In genomic region chr1:146051452-146051852, GRCh38 we compare ENCODE assay signal across 8 cellular contexts. TPM values are rescaled to one million over a fixed set of nuclear protein-coding genes. Genes with fewer than 3 reads are reported as not detected.
DNase-seq lines count a peak whose midpoint lies in the region; ATAC-seq, FAIRE-seq and TF ChIP-seq lines count a peak whose summit lies in the region.

No MANE protein-coding gene starts in this region.

- no peak for DNase-seq in activated CD4-positive, alpha-beta T cell treated with anti-CD3 and anti-CD28 coated beads for 36 hours
- DNase-seq in activated CD4-positive, alpha-beta T cell treated with anti-CD3 and anti-CD28 coated beads, Interleukin-2, amount 50 U/mL, for 1 hour: no peak
- no peak for DNase-seq in activated naive CD8-positive, alpha-beta T cell treated with anti-CD3 and anti-CD28 coated beads, Interleukin-2, amount 10 ng/mL, durations not matched to agents 7 days and 5 days
- no peak for DNase-seq in kidney
- no peak for DNase-seq in thoracic aorta (ENCODE audit: low spot score)
- DNase-seq in MV-4-11 (lab: John Stamatoyannopoulos, UW): no peak
- DNase-seq in effector CD4-positive, alpha-beta T cell: no peak
- DNase-seq in H4 (ENCODE audit: low spot score): no peak

- H3K27me3 ChIP-seq in thoracic aorta (replicated peaks; ENCODE audit: insufficient read depth): no peaks in the 10 kb centered on the region

- H3K27ac ChIP-seq in kidney (ENCODE audit: low read depth in 2 of 2, low read length in 2 of 2): peak overlapping the region in 1 of 2 donors; percentile 91
- peak overlapping the region; percentile 78 for H3K27ac ChIP-seq in thoracic aorta

- no peaks in the 10 kb centered on the region for H3K27me3 Mint-ChIP-seq in activated CD4-positive, alpha-beta T cell treated with anti-CD3 and anti-CD28 coated beads for 36 hours
- no peaks in the 10 kb centered on the region for H3K27me3 Mint-ChIP-seq in activated naive CD8-positive, alpha-beta T cell treated with anti-CD3 and anti-CD28 coated beads, Interleukin-2, amount 10 ng/mL, durations not matched to agents 7 days and 5 days

- POLR2A ChIA-PET in activated CD4-positive, alpha-beta T cell treated with anti-CD3 and anti-CD28 coated beads for 36 hours (lab: Charles Lee): interaction anchor here (0.6 to 3.4 kb wide), 30 partner anchors 9 to 1987 kb away, joined by 3 to 228 read pairs (median 6); partner anchors contain the start of genes ANKRD34A, LIX1L, PIAS3 and POLR3C
- POLR2A ChIA-PET in activated naive CD8-positive, alpha-beta T cell treated with anti-CD3 and anti-CD28 coated beads, Interleukin-2, amount 10 ng/mL, durations not matched to agents 7 days and 5 days (lab: Charles Lee): interaction anchor here (0.7 to 7.9 kb wide), 14 partner anchors 8 to 1987 kb away, joined by 3 to 132 read pairs (median 5); partner anchors contain the start of genes ANKRD34A, PEX11B, PIAS3 and POLR3C

- no peaks in the 10 kb centered on the region for H3K9me3 Mint-ChIP-seq in activated CD4-positive, alpha-beta T cell treated with anti-CD3 and anti-CD28 coated beads for 36 hours (ENCODE audit: low read depth)
- no peaks in the 10 kb centered on the region for H3K9me3 Mint-ChIP-seq in activated naive CD8-positive, alpha-beta T cell treated with anti-CD3 and anti-CD28 coated beads, Interleukin-2, amount 10 ng/mL, durations not matched to agents 7 days and 5 days

- H3K36me3 Mint-ChIP-seq in activated CD4-positive, alpha-beta T cell treated with anti-CD3 and anti-CD28 coated beads for 36 hours (ENCODE audit: low read depth): no peaks in the 10 kb centered on the region
- H3K36me3 Mint-ChIP-seq in activated naive CD8-positive, alpha-beta T cell treated with anti-CD3 and anti-CD28 coated beads, Interleukin-2, amount 10 ng/mL, durations not matched to agents 7 days and 5 days: no peaks in the 10 kb centered on the region

- ATAC-seq in activated CD4-positive, alpha-beta T cell treated with anti-CD3 and anti-CD28 coated beads for 36 hours: no peak
- peak; percentile 16 for ATAC-seq in activated naive CD8-positive, alpha-beta T cell treated with anti-CD3 and anti-CD28 coated beads, Interleukin-2, amount 10 ng/mL, durations not matched to agents 7 days and 5 days (ENCODE audit: low read depth)
- ATAC-seq in thoracic aorta (ENCODE audit: insufficient number of reproducible peaks, low FRiP score, low read depth): no peak

- H3K9me3 ChIP-seq in kidney (ENCODE audit: control insufficient read depth in 1 of 2, low read length in 2 of 2): no peaks in the 10 kb centered on the region
- no peaks in the 10 kb centered on the region for H3K9me3 ChIP-seq in thoracic aorta

- peak overlapping the region; percentile 73 for H3K4me3 Mint-ChIP-seq in activated CD4-positive, alpha-beta T cell treated with anti-CD3 and anti-CD28 coated beads for 36 hours
- peak overlapping the region; percentile 87 for H3K4me3 Mint-ChIP-seq in activated naive CD8-positive, alpha-beta T cell treated with anti-CD3 and anti-CD28 coated beads, Interleukin-2, amount 10 ng/mL, durations not matched to agents 7 days and 5 days

- no peaks in the 10 kb centered on the region for H3K36me3 ChIP-seq in kidney (ENCODE audit: control insufficient read depth in 1 of 2, insufficient read depth in 2 of 2, low read length in 2 of 2)
- H3K36me3 ChIP-seq in thoracic aorta: no peaks in the 10 kb centered on the region

- H3K9ac ChIP-seq in kidney (ENCODE audit: low read length in 2 of 2): peak overlapping the region; percentile 68 to 69

- peaks cover 26% of the 10 kb centered on the region for H3K4me1 Mint-ChIP-seq in activated CD4-positive, alpha-beta T cell treated with anti-CD3 and anti-CD28 coated beads for 36 hours
- peaks cover 29% of the 10 kb centered on the region for H3K4me1 Mint-ChIP-seq in activated naive CD8-positive, alpha-beta T cell treated with anti-CD3 and anti-CD28 coated beads, Interleukin-2, amount 10 ng/mL, durations not matched to agents 7 days and 5 days

- H3K4me1 ChIP-seq in kidney (ENCODE audit: control insufficient read depth in 1 of 2, insufficient read depth in 1 of 2, low read depth in 1 of 2, low read length in 2 of 2) (peaks cover 0 to 6% of the 10 kb centered on the region in 2 donors), thoracic aorta (ENCODE audit: control insufficient read depth in 1 of 2, low read depth in 2 of 2) (no peaks in the 10 kb centered on the region)

- H3K4me3 ChIP-seq in kidney (ENCODE audit: low read length in 2 of 2): peak overlapping the region; percentile 59 to 75
- peak overlapping the region; percentile 76 for H3K4me3 ChIP-seq in thoracic aorta

- intact Hi-C loops in activated CD4-positive, alpha-beta T cell treated with anti-CD3 and anti-CD28 coated beads for 36 hours (cut with DNase I, micrococcal nuclease): loop anchor here in 1 of 2 experiments (5.0 kb wide), 1 partner anchor 89 kb away; the partner anchor contains the start of genes ANKRD34A and POLR3GL
- intact Hi-C loops in kidney (cut with DNase I): no loop called here

- no peak for TF ChIP-seq CTCF in kidney (IDR thresholded peaks at IDR 0.05; ENCODE audit: borderline replicate concordance, extremely low read depth, insufficient read depth)
- TF ChIP-seq CTCF in thoracic aorta (IDR thresholded peaks at IDR 0.05): no peak

- CTCF ChIA-PET in activated CD4-positive, alpha-beta T cell treated with anti-CD3 and anti-CD28 coated beads for 36 hours (lab: Charles Lee): interaction anchor here (0.6 to 1.4 kb wide), 4 partner anchors 12 to 191 kb away, joined by 3 to 6 read pairs (median 4); no protein-coding TSS in a partner anchor

- FAIRE-seq in kidney (lab: Jason Lieb, UNC): no peak

- H3K27ac Mint-ChIP-seq in activated CD4-positive, alpha-beta T cell treated with anti-CD3 and anti-CD28 coated beads for 36 hours: peak overlapping the region; percentile 97
- H3K27ac Mint-ChIP-seq in activated naive CD8-positive, alpha-beta T cell treated with anti-CD3 and anti-CD28 coated beads, Interleukin-2, amount 10 ng/mL, durations not matched to agents 7 days and 5 days: peak overlapping the region; percentile 98

RNA-seq across cellular contexts. Expression of gene HJV, which starts 29.9 kb away (rescaled TPM):
- total RNA-seq in activated CD4-positive, alpha-beta T cell treated with anti-CD3 and anti-CD28 coated beads for 36 hours: not detected
- total RNA-seq in activated naive CD8-positive, alpha-beta T cell treated with anti-CD3 and anti-CD28 coated beads, Interleukin-2, amount 10 ng/mL, durations not matched to agents 7 days and 5 days: not detected
- not detected for total RNA-seq in kidney
- polyA plus RNA-seq in kidney (ENCODE audit: insufficient read depth, low read depth, low replicate concordance): 1.3 TPM
- not detected for total RNA-seq in thoracic aorta
- not detected in 2 replicates for total RNA-seq in H4 (2014; rRNA removed; shearing (Covaris generic))

RNA-seq across cellular contexts. Expression of gene TXNIP, which starts 55.1 kb away (rescaled TPM):
- 100 to 1,000 TPM; 112 TPM for total RNA-seq in activated CD4-positive, alpha-beta T cell treated with anti-CD3 and anti-CD28 coated beads for 36 hours
- 100 to 1,000 TPM; 678 to 725 TPM for total RNA-seq in activated naive CD8-positive, alpha-beta T cell treated with anti-CD3 and anti-CD28 coated beads, Interleukin-2, amount 10 ng/mL, durations not matched to agents 7 days and 5 days
- total RNA-seq in kidney (1,197 TPM), thoracic aorta (100 to 1,000 TPM; 423 to 622 TPM)
- 356 TPM for polyA plus RNA-seq in kidney (ENCODE audit: insufficient read depth, low read depth, low replicate concordance)
- total RNA-seq in H4 (2014; rRNA removed; shearing (Covaris generic)): 101 and 102 TPM in 2 replicates
